ENCODE assay signal across 8 cellular contexts in genomic region chr6:93036835-93037234, GRCh38.
A peak's percentile ranks its signal among the peaks of the same experiment; 100 is the strongest.
DNase-seq lines count a peak whose midpoint lies in the region; ATAC-seq and TF ChIP-seq lines count a peak whose summit lies in the region.

No MANE protein-coding gene starts in this region.

- 0 out of 2 replicates have a peak, but pooled peaks have one; percentile 27 for TF ChIP-seq CTCF in GM12875 (IDR thresholded peaks at IDR 0.05; ENCODE audit: borderline replicate concordance, insufficient read depth, low read depth, low read length)
- TF ChIP-seq CTCF in Loucy (conservative IDR thresholded peaks at IDR 0.05; ENCODE audit: low read length), result peak; percentile 70
- peak; percentile 55 for TF ChIP-seq CTCF in astrocyte of the spinal cord (IDR thresholded peaks at IDR 0.05; ENCODE audit: low read depth, low read length)
- TF ChIP-seq CTCF in nephron progenitor cell (IDR thresholded peaks at IDR 0.05), result peak; percentile 14

- H3K27me3 ChIP-seq in Loucy (ENCODE audit: insufficient read depth, low read length, poor library complexity, severe bottlenecking), result no peaks in the 10 kb centered on the region

- DNase-seq in astrocyte of the spinal cord (ENCODE audit: low read depth, low spot score), result peak; percentile 32
- no peak for DNase-seq in nephron progenitor cell
- no peak for DNase-seq in COLO668 (lab: John Stamatoyannopoulos, UW; ENCODE audit: unreplicated experiment)
- DNase-seq in activated CD4-positive, alpha-beta T cell treated with anti-CD3 and anti-CD28 coated beads, Interleukin-2, amount 10 ng/mL, durations not matched to agents 7 days and 5 days, result no peak

- in situ Hi-C loops in astrocyte of the spinal cord (cut with HindIII; ENCODE audit: low sequenced_read_pairs), result no loop called here

- H3K4me1 Mint-ChIP-seq in nephron progenitor cell, result no peaks in the 10 kb centered on the region
- no peaks in the 10 kb centered on the region for H3K4me1 Mint-ChIP-seq in activated CD4-positive, alpha-beta T cell treated with anti-CD3 and anti-CD28 coated beads, Interleukin-2, amount 10 ng/mL, durations not matched to agents 7 days and 5 days

- H3K4me3 ChIP-seq in GM12875 (ENCODE audit: low read depth, low read length) (no peak overlapping the region), Loucy (ENCODE audit: low read length, poor library complexity, severe bottlenecking) (no peak overlapping the region), astrocyte of the spinal cord (ENCODE audit: low read depth, low read length) (no peak overlapping the region)

- no peaks in the 10 kb centered on the region for H3F3A ChIP-seq in Loucy (ENCODE audit: low read depth)

- H3K9ac ChIP-seq in Loucy (ENCODE audit: low read depth, low read length, poor library complexity, severe bottlenecking), result no peak overlapping the region

- H3K36me3 Mint-ChIP-seq in nephron progenitor cell (ENCODE audit: low read depth), result no peaks in the 10 kb centered on the region
- H3K36me3 Mint-ChIP-seq in activated CD4-positive, alpha-beta T cell treated with anti-CD3 and anti-CD28 coated beads, Interleukin-2, amount 10 ng/mL, durations not matched to agents 7 days and 5 days (ENCODE audit: low read depth), result no peaks in the 10 kb centered on the region

- H3K79me2 ChIP-seq in Loucy (ENCODE audit: insufficient read depth, low read length), result no peaks in the 10 kb centered on the region

- H4K20me1 ChIP-seq in Loucy (ENCODE audit: insufficient read depth, low read length, poor library complexity, severe bottlenecking), result no peaks in the 10 kb centered on the region

- ATAC-seq in GM21447 (IDR thresholded peaks at IDR 0.05; ENCODE audit: unreplicated experiment) (no peak), GM19395 (IDR thresholded peaks at IDR 0.05; ENCODE audit: unreplicated experiment) (no peak)

- CTCF ChIA-PET in activated CD4-positive, alpha-beta T cell treated with anti-CD3 and anti-CD28 coated beads, Interleukin-2, amount 10 ng/mL, durations not matched to agents 7 days and 5 days (lab: Charles Lee), result no interaction called here

- H2AFZ ChIP-seq in Loucy (ENCODE audit: low read length), result no peak overlapping the region

- no peaks in the 10 kb centered on the region for H3K9me2 ChIP-seq in Loucy (replicated peaks; ENCODE audit: low read depth, low read length)

- H3K36me3 ChIP-seq in Loucy (ENCODE audit: insufficient read depth, low read length), result no peaks in the 10 kb centered on the region

- peaks cover 57% of the 10 kb centered on the region for H3K9me3 Mint-ChIP-seq in nephron progenitor cell
- peaks cover 10% of the 10 kb centered on the region for H3K9me3 Mint-ChIP-seq in activated CD4-positive, alpha-beta T cell treated with anti-CD3 and anti-CD28 coated beads, Interleukin-2, amount 10 ng/mL, durations not matched to agents 7 days and 5 days

- H3K4me2 ChIP-seq in Loucy (ENCODE audit: low read depth, low read length, poor library complexity, severe bottlenecking), result no peak overlapping the region

- peaks cover 25% of the 10 kb centered on the region for H3K4me1 ChIP-seq in Loucy (ENCODE audit: insufficient read depth, low read length, poor library complexity, severe bottlenecking)

- H3K27me3 Mint-ChIP-seq in nephron progenitor cell (ENCODE audit: low read depth, poor library complexity), result peaks cover 3% of the 10 kb centered on the region
- H3K27me3 Mint-ChIP-seq in activated CD4-positive, alpha-beta T cell treated with anti-CD3 and anti-CD28 coated beads, Interleukin-2, amount 10 ng/mL, durations not matched to agents 7 days and 5 days, result no peaks in the 10 kb centered on the region

- H3K4me3 Mint-ChIP-seq in nephron progenitor cell, result no peak overlapping the region
- no peak overlapping the region for H3K4me3 Mint-ChIP-seq in activated CD4-positive, alpha-beta T cell treated with anti-CD3 and anti-CD28 coated beads, Interleukin-2, amount 10 ng/mL, durations not matched to agents 7 days and 5 days

- POLR2A ChIA-PET in activated CD4-positive, alpha-beta T cell treated with anti-CD3 and anti-CD28 coated beads, Interleukin-2, amount 10 ng/mL, durations not matched to agents 7 days and 5 days (lab: Charles Lee), result no interaction called here

- H3K9me3 ChIP-seq in Loucy (ENCODE audit: insufficient read depth, low read depth, low read length), result peaks cover 6% of the 10 kb centered on the region

- no peak overlapping the region for H3K27ac Mint-ChIP-seq in nephron progenitor cell
- no peak overlapping the region for H3K27ac Mint-ChIP-seq in activated CD4-positive, alpha-beta T cell treated with anti-CD3 and anti-CD28 coated beads, Interleukin-2, amount 10 ng/mL, durations not matched to agents 7 days and 5 days

Comparison
In these comparisons a context has a peak if more than half of its experiments do, and no peak if none do; other contexts are left out.
1. CTCF ChIP-seq: peak in every context shown above with its lines; median percentile 70 in Loucy; 55 in astrocyte of the spinal cord; 27 in GM12875; 14 in nephron progenitor cell.